Comparison of ENCODE assay signal across 1 cellular context in genomic region chr15:52136471-52136993, GRCh38.
TF ChIP-seq lines count a peak whose summit lies in the region.

No MANE protein-coding gene starts in this region.

TF ChIP-seq in HepG2, 621 proteins besides CTCF, POLR2A, EP300 and RAD21 (continued from another document):
- TF ChIP-seq ZNF615 (CRISPR knock-in tag; IDR thresholded peaks at IDR 0.05; ENCODE audit: borderline replicate concordance): no peak
- TF ChIP-seq TCF12 (IDR thresholded peaks at IDR 0.05): no peak
- no peak for TF ChIP-seq TCF12 (CRISPR knock-in tag; IDR thresholded peaks at IDR 0.05)
- TF ChIP-seq KAT7 (CRISPR knock-in tag; IDR thresholded peaks at IDR 0.05; ENCODE audit: borderline replicate concordance): no peak
